ENCODE assay signal across 19 cellular contexts in the genomic region with DNA sequence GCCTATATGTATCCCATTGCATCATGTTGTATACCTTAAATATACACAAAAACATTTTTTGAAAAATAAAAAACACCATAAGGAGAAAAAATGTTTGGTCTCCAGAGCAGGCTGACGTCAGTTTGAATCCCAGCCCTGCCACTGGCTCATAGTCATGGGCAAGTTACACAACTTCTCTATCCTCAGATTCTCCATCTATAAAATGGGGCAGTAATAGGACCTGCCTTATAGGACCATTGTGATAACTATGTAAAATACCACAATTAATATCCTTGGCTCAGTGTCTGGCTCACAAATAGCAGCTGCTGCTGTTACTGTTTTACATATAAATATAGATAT.
DNase-seq lines count a peak whose midpoint lies in the region; ATAC-seq and TF ChIP-seq lines count a peak whose summit lies in the region.
"Had no signal": no experiment of that assay in that cellular context is flagged by ENCODE, and none has a peak within 500 bp of the region (broad histone marks: within the 10 kb centered on the region; RNA-seq: fewer than 3 reads in every experiment).

No MANE protein-coding gene starts in this region.

- peaks cover 0 to 25% (median 3%) of the 10 kb centered on the region in 4 donors for H3K4me1 ChIP-seq in Peyer's patch
- H3K4me1 ChIP-seq in neural progenitor cell: no peaks in the 10 kb centered on the region

- no peak overlapping the region for H2AFZ ChIP-seq in neural progenitor cell (replicated peaks)

- H3K4me3 Mint-ChIP-seq in activated CD4-positive, alpha-beta T cell treated with anti-CD3 and anti-CD28 coated beads, Interleukin-2, amount 10 ng/mL, durations not matched to agents 24 days and 14 days: no peak overlapping the region
- H3K4me3 Mint-ChIP-seq in central memory CD8-positive, alpha-beta T cell: peak overlapping the region; percentile 45
- no peak overlapping the region for H3K4me3 Mint-ChIP-seq in stimulated activated memory B cell treated with anti-CD40 and anti-IgM and Interleukin-4, amounts not matched to agents 10 μg/mL and 1 μg/mL and 100 μg/mL, for 72 hours
- H3K4me3 Mint-ChIP-seq in neural progenitor cell: no peak overlapping the region
- H3K4me3 Mint-ChIP-seq: memory B cell, nephron, WTC11 had no signal

- peak overlapping the region; percentile 85 for H3K27ac Mint-ChIP-seq in activated CD4-positive, alpha-beta T cell treated with anti-CD3 and anti-CD28 coated beads, Interleukin-2, amount 10 ng/mL, durations not matched to agents 24 days and 14 days
- H3K27ac Mint-ChIP-seq in central memory CD8-positive, alpha-beta T cell (ENCODE audit: low read depth): peak overlapping the region; percentile 100
- H3K27ac Mint-ChIP-seq in stimulated activated memory B cell treated with anti-CD40 and anti-IgM and Interleukin-4, amounts not matched to agents 10 μg/mL and 1 μg/mL and 100 μg/mL, for 72 hours: peak overlapping the region; percentile 56
- H3K27ac Mint-ChIP-seq in neural progenitor cell: no peak overlapping the region
- H3K27ac Mint-ChIP-seq: nephron, WTC11 had no signal

- H3K9me3 ChIP-seq in Peyer's patch: no peaks in the 10 kb centered on the region
- no peaks in the 10 kb centered on the region for H3K9me3 ChIP-seq in neural progenitor cell (ENCODE audit: low read depth)
- H3K9me3 ChIP-seq: adrenal gland had no signal

- DNase-seq in activated CD4-positive, alpha-beta T cell treated with anti-CD3 and anti-CD28 coated beads, Interleukin-2, amount 10 ng/mL, durations not matched to agents 24 days and 14 days: no peak
- DNase-seq in activated CD4-positive, alpha-beta T cell treated with anti-CD3 and anti-CD28 coated beads for 4 hours: no peak
- DNase-seq in Peyer's patch (peak in 2 of 3 donors; percentile 8 to 12), neural progenitor cell (ENCODE audit: low spot score) (no peak)
- DNase-seq in central memory CD8-positive, alpha-beta T cell (ENCODE audit: low spot score in 2 of 2): no peak
- DNase-seq: DMS53; NCI-H1048; NCI-H2029 treated with DMSO at 0.1 percent for 48 hours; stimulated activated CD4-positive, alpha-beta T cell treated with anti-CD3 and anti-CD28 coated beads, Interleukin-4, amount 100 ng/mL, for 4 hours had no signal

- no peak for TF ChIP-seq CTCF in Peyer's patch (IDR thresholded peaks at IDR 0.05)
- TF ChIP-seq CTCF in neural progenitor cell (IDR thresholded peaks at IDR 0.05): no peak

- no peak for ATAC-seq in central memory CD8-positive, alpha-beta T cell (replicated peaks; ENCODE audit: extremely low read depth, poor library complexity, severe bottlenecking)
- no peak for ATAC-seq in stimulated activated memory B cell treated with anti-CD40 and anti-IgM and Interleukin-4, amounts not matched to agents 10 μg/mL and 1 μg/mL and 100 μg/mL, for 72 hours
- no peak for ATAC-seq in HG03378 (IDR thresholded peaks at IDR 0.05; ENCODE audit: unreplicated experiment)
- ATAC-seq in GM19452 (IDR thresholded peaks at IDR 0.05; ENCODE audit: unreplicated experiment): no peak
- ATAC-seq: Right ventricle myocardium inferior, WTC11 had no signal

- no peak for TF ChIP-seq POLR2A in Peyer's patch (IDR thresholded peaks at IDR 0.05)

- H3F3A ChIP-seq in neural progenitor cell (ENCODE audit: low read depth): no peaks in the 10 kb centered on the region

- H3K27me3 Mint-ChIP-seq in activated CD4-positive, alpha-beta T cell treated with anti-CD3 and anti-CD28 coated beads, Interleukin-2, amount 10 ng/mL, durations not matched to agents 24 days and 14 days: no peaks in the 10 kb centered on the region
- no peaks in the 10 kb centered on the region for H3K27me3 Mint-ChIP-seq in central memory CD8-positive, alpha-beta T cell
- no peaks in the 10 kb centered on the region for H3K27me3 Mint-ChIP-seq in stimulated activated memory B cell treated with anti-CD40 and anti-IgM and Interleukin-4, amounts not matched to agents 10 μg/mL and 1 μg/mL and 100 μg/mL, for 72 hours
- H3K27me3 Mint-ChIP-seq in neural progenitor cell (ENCODE audit: insufficient read depth, low read depth): peaks cover 2% of the 10 kb centered on the region
- H3K27me3 Mint-ChIP-seq: memory B cell had no signal

- H4K20me1 ChIP-seq in neural progenitor cell (ENCODE audit: low read depth): no peaks in the 10 kb centered on the region

- H3K79me2 ChIP-seq in neural progenitor cell (ENCODE audit: low read depth): no peaks in the 10 kb centered on the region

- no peaks in the 10 kb centered on the region for H3K36me3 ChIP-seq in Peyer's patch
- no peaks in the 10 kb centered on the region for H3K36me3 ChIP-seq in neural progenitor cell

- H3K27me3 ChIP-seq in Peyer's patch (no peaks in the 10 kb centered on the region), neural progenitor cell (no peaks in the 10 kb centered on the region)
- H3K27me3 ChIP-seq: adrenal gland had no signal

- H3K9ac ChIP-seq in neural progenitor cell: no peak overlapping the region
- H3K9ac ChIP-seq: KMS-11 had no signal

- no peak overlapping the region for H3K4me3 ChIP-seq in Peyer's patch
- H3K4me3 ChIP-seq in neural progenitor cell: no peak overlapping the region
- H3K4me3 ChIP-seq: adrenal gland had no signal

- H3K4me1 Mint-ChIP-seq in activated CD4-positive, alpha-beta T cell treated with anti-CD3 and anti-CD28 coated beads, Interleukin-2, amount 10 ng/mL, durations not matched to agents 24 days and 14 days: peaks cover 51% of the 10 kb centered on the region
- H3K4me1 Mint-ChIP-seq in central memory CD8-positive, alpha-beta T cell: peaks cover 67% of the 10 kb centered on the region
- peaks cover 46% of the 10 kb centered on the region for H3K4me1 Mint-ChIP-seq in stimulated activated memory B cell treated with anti-CD40 and anti-IgM and Interleukin-4, amounts not matched to agents 10 μg/mL and 1 μg/mL and 100 μg/mL, for 72 hours
- peaks cover 34% of the 10 kb centered on the region for H3K4me1 Mint-ChIP-seq in neural progenitor cell
- H3K4me1 Mint-ChIP-seq: WTC11 had no signal

- peaks cover 5% of the 10 kb centered on the region for H3K36me3 Mint-ChIP-seq in activated CD4-positive, alpha-beta T cell treated with anti-CD3 and anti-CD28 coated beads, Interleukin-2, amount 10 ng/mL, durations not matched to agents 24 days and 14 days (ENCODE audit: low read depth)
- peaks cover 20% of the 10 kb centered on the region for H3K36me3 Mint-ChIP-seq in central memory CD8-positive, alpha-beta T cell (ENCODE audit: insufficient read depth)
- peaks cover 8% of the 10 kb centered on the region for H3K36me3 Mint-ChIP-seq in stimulated activated memory B cell treated with anti-CD40 and anti-IgM and Interleukin-4, amounts not matched to agents 10 μg/mL and 1 μg/mL and 100 μg/mL, for 72 hours
- H3K36me3 Mint-ChIP-seq in neural progenitor cell: peaks cover 12% of the 10 kb centered on the region
- H3K36me3 Mint-ChIP-seq: memory B cell, WTC11 had no signal

- no peak overlapping the region for H3K4me2 ChIP-seq in neural progenitor cell
- H3K4me2 ChIP-seq: KMS-11 had no signal

- H3K27ac ChIP-seq in Peyer's patch (no peak overlapping the region), neural progenitor cell (no peak overlapping the region)
- H3K27ac ChIP-seq: adrenal gland, C4-2B, KMS-11 had no signal

- no peaks in the 10 kb centered on the region for H3K9me3 Mint-ChIP-seq in activated CD4-positive, alpha-beta T cell treated with anti-CD3 and anti-CD28 coated beads, Interleukin-2, amount 10 ng/mL, durations not matched to agents 24 days and 14 days
- no peaks in the 10 kb centered on the region for H3K9me3 Mint-ChIP-seq in central memory CD8-positive, alpha-beta T cell
- no peaks in the 10 kb centered on the region for H3K9me3 Mint-ChIP-seq in stimulated activated memory B cell treated with anti-CD40 and anti-IgM and Interleukin-4, amounts not matched to agents 10 μg/mL and 1 μg/mL and 100 μg/mL, for 72 hours
- H3K9me3 Mint-ChIP-seq in neural progenitor cell: no peaks in the 10 kb centered on the region
- H3K9me3 Mint-ChIP-seq: memory B cell, nephron, WTC11 had no signal

- intact Hi-C loops in activated CD4-positive, alpha-beta T cell treated with anti-CD3 and anti-CD28 coated beads, Interleukin-2, amount 10 ng/mL, durations not matched to agents 24 days and 14 days (cut with micrococcal nuclease): loop anchor here (1.0 kb wide), 2 partner anchors 14 to 19 kb away; no protein-coding TSS in a partner anchor

Comparison
In these comparisons a context has a peak if more than half of its experiments do, and no peak if none do; other contexts are left out.
1. DNase-seq: peak in Peyer's patch (2 of 3); none in activated CD4-positive, alpha-beta T cell treated with anti-CD3 and anti-CD28 coated beads, Interleukin-2, amount 10 ng/mL, durations not matched to agents 24 days and 14 days (single experiment), activated CD4-positive, alpha-beta T cell treated with anti-CD3 and anti-CD28 coated beads for 4 hours (0 of 2), central memory CD8-positive, alpha-beta T cell (0 of 2) and neural progenitor cell (single experiment).